ENCODE assay signal across 17 cellular contexts in the genomic region with DNA sequence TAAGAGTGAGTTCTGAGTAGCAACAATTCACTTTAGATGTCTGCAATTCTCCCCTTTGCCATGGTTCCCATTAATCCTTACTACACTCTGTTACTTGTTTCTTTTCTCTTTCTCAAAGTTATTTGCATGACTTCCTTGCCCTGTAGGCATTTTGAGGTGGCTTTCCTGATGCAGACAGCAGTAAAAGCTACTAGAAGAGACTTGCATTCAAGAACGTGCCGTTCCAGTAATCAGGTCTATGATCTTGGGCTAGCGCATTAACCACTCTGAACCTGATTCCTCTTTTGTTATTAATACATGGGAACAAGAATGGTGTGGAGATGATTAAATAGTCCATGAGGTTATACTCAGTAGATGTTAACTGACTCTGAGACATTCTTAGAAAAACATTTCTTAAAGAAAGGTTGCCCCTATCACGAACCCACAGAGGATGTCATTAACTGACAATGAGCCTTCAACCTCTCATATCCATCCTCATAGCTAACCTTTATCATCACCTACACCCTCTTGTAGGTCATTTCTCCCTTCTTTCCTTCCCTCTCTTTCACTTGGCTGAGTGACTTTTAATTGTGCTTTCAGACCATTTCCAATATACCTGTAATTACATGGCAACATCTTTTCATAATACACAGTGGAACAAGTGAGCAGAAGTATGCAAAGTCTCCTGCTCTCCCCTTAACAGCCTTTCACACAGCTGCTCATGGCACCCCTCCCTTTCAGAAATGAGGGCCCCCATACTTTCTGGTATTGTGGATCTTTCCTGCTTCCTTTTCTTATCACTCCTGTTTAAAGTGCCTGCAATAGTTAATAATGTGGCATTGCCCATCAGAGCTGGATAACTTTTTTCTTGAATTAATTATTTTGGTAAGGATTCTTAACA.
DNase-seq lines count a peak whose midpoint lies in the region; ATAC-seq lines count a peak whose summit lies in the region.
"Had no signal": no experiment of that assay in that cellular context is flagged by ENCODE, and none has a peak within 500 bp of the region (broad histone marks: within the 10 kb centered on the region; RNA-seq: fewer than 3 reads in every experiment).

No MANE protein-coding gene starts in this region.

- ATAC-seq in activated naive CD4-positive, alpha-beta T cell treated with anti-CD3 and anti-CD28 coated beads, Interleukin-2, amount 50 U/mL, for 72 hours, result peak; percentile 16 to 68
- peak; percentile 43 for ATAC-seq in HG03045 (IDR thresholded peaks at IDR 0.05; ENCODE audit: unreplicated experiment)
- no peak for ATAC-seq in activated CD8-positive, alpha-beta T cell treated with anti-CD3 and anti-CD28 coated beads, Interleukin-2, amount 10 ng/mL, durations not matched to agents 7 days and 5 days
- peak; percentile 28 for ATAC-seq in stimulated activated effector memory CD8-positive, alpha-beta T cell treated with anti-CD3 and anti-CD28 coated beads, Interleukin-12 subunit alpha, Interleukin-12 subunit beta, amount 100 ng/mL, for 72 hours
- no peak for ATAC-seq in GM19328 (IDR thresholded peaks at IDR 0.05; ENCODE audit: unreplicated experiment)
- no peak for ATAC-seq in GM18861 (IDR thresholded peaks at IDR 0.05; ENCODE audit: unreplicated experiment)
- ATAC-seq: esophagus mucosa had no signal

- no peaks in the 10 kb centered on the region for H3K9me3 Mint-ChIP-seq in activated naive CD4-positive, alpha-beta T cell treated with anti-CD3 and anti-CD28 coated beads, Interleukin-2, amount 50 U/mL, for 72 hours
- H3K9me3 Mint-ChIP-seq in activated naive CD4-positive, alpha-beta T cell treated with anti-CD3 and anti-CD28 coated beads, Interleukin-2, amount 10 ng/mL, durations not matched to agents 7 days and 5 days, result no peaks in the 10 kb centered on the region
- H3K9me3 Mint-ChIP-seq in activated CD8-positive, alpha-beta T cell treated with anti-CD3 and anti-CD28 coated beads, Interleukin-2, amount 10 ng/mL, durations not matched to agents 7 days and 5 days (ENCODE audit: insufficient read depth), result no peaks in the 10 kb centered on the region
- no peaks in the 10 kb centered on the region for H3K9me3 Mint-ChIP-seq in stimulated activated effector memory CD8-positive, alpha-beta T cell treated with anti-CD3 and anti-CD28 coated beads, Interleukin-12 subunit alpha, Interleukin-12 subunit beta, amount 100 ng/mL, for 72 hours
- H3K9me3 Mint-ChIP-seq: dendritic cell treated with granulocyte-macrophage colony-stimulating factor and Interleukin-4, amounts not matched to agents 40 ng/mL and 50 ng/mL, for 4 days; memory B cell had no signal

- no peak overlapping the region for H3K27ac Mint-ChIP-seq in activated naive CD4-positive, alpha-beta T cell treated with anti-CD3 and anti-CD28 coated beads, Interleukin-2, amount 50 U/mL, for 72 hours
- H3K27ac Mint-ChIP-seq in activated naive CD4-positive, alpha-beta T cell treated with anti-CD3 and anti-CD28 coated beads, Interleukin-2, amount 10 ng/mL, durations not matched to agents 7 days and 5 days, result no peak overlapping the region
- H3K27ac Mint-ChIP-seq in activated CD8-positive, alpha-beta T cell treated with anti-CD3 and anti-CD28 coated beads, Interleukin-2, amount 10 ng/mL, durations not matched to agents 7 days and 5 days, result peak overlapping the region; percentile 39
- H3K27ac Mint-ChIP-seq in stimulated activated effector memory CD8-positive, alpha-beta T cell treated with anti-CD3 and anti-CD28 coated beads, Interleukin-12 subunit alpha, Interleukin-12 subunit beta, amount 100 ng/mL, for 72 hours, result no peak overlapping the region
- H3K27ac Mint-ChIP-seq: dendritic cell treated with granulocyte-macrophage colony-stimulating factor and Interleukin-4, amounts not matched to agents 40 ng/mL and 50 ng/mL, for 4 days; memory B cell had no signal

- POLR2A ChIA-PET in activated CD8-positive, alpha-beta T cell treated with anti-CD3 and anti-CD28 coated beads, Interleukin-2, amount 10 ng/mL, durations not matched to agents 7 days and 5 days (lab: Charles Lee), result interaction anchor here (0.6 kb wide), 1 partner anchor 1978 kb away, joined by 3 read pairs; no protein-coding TSS in a partner anchor

- DNase-seq in activated naive CD4-positive, alpha-beta T cell treated with anti-CD3 and anti-CD28 coated beads, Interleukin-2, amount 50 U/mL, for 72 hours (ENCODE audit: low spot score in 2 of 2), result no peak
- DNase-seq in activated naive CD4-positive, alpha-beta T cell treated with anti-CD3 and anti-CD28 coated beads, Interleukin-2, amount 10 ng/mL, durations not matched to agents 7 days and 5 days, result no peak
- DNase-seq in activated CD8-positive, alpha-beta T cell treated with anti-CD3 and anti-CD28 coated beads, Interleukin-2, amount 10 ng/mL, durations not matched to agents 7 days and 5 days, result no peak
- no peak for DNase-seq in stimulated activated effector memory CD8-positive, alpha-beta T cell treated with anti-CD3 and anti-CD28 coated beads, Interleukin-12 subunit alpha, Interleukin-12 subunit beta, amount 100 ng/mL, for 72 hours (ENCODE audit: low spot score in 2 of 2)
- no peak for DNase-seq in activated CD4-positive, CD25-positive, alpha-beta regulatory T cell (lab: John Stamatoyannopoulos, UW)
- DNase-seq: activated effector memory CD4-positive, alpha-beta T cell treated with anti-CD3 and anti-CD28 coated beads, Interleukin-2, amount 50 U/mL, for 16 hours; GM23248; NCI-H774; retina; substantia nigra; T-helper 9 cell had no signal

- no peaks in the 10 kb centered on the region for H3K27me3 Mint-ChIP-seq in activated naive CD4-positive, alpha-beta T cell treated with anti-CD3 and anti-CD28 coated beads, Interleukin-2, amount 10 ng/mL, durations not matched to agents 7 days and 5 days
- no peaks in the 10 kb centered on the region for H3K27me3 Mint-ChIP-seq in activated CD8-positive, alpha-beta T cell treated with anti-CD3 and anti-CD28 coated beads, Interleukin-2, amount 10 ng/mL, durations not matched to agents 7 days and 5 days (ENCODE audit: low read depth)
- H3K27me3 Mint-ChIP-seq: dendritic cell treated with granulocyte-macrophage colony-stimulating factor and Interleukin-4, amounts not matched to agents 40 ng/mL and 50 ng/mL, for 4 days; memory B cell had no signal

- no peaks in the 10 kb centered on the region for H3K36me3 Mint-ChIP-seq in activated naive CD4-positive, alpha-beta T cell treated with anti-CD3 and anti-CD28 coated beads, Interleukin-2, amount 50 U/mL, for 72 hours
- no peaks in the 10 kb centered on the region for H3K36me3 Mint-ChIP-seq in activated naive CD4-positive, alpha-beta T cell treated with anti-CD3 and anti-CD28 coated beads, Interleukin-2, amount 10 ng/mL, durations not matched to agents 7 days and 5 days
- no peaks in the 10 kb centered on the region for H3K36me3 Mint-ChIP-seq in activated CD8-positive, alpha-beta T cell treated with anti-CD3 and anti-CD28 coated beads, Interleukin-2, amount 10 ng/mL, durations not matched to agents 7 days and 5 days (ENCODE audit: low read depth)
- no peaks in the 10 kb centered on the region for H3K36me3 Mint-ChIP-seq in stimulated activated effector memory CD8-positive, alpha-beta T cell treated with anti-CD3 and anti-CD28 coated beads, Interleukin-12 subunit alpha, Interleukin-12 subunit beta, amount 100 ng/mL, for 72 hours
- H3K36me3 Mint-ChIP-seq: memory B cell had no signal

- H3K4me1 Mint-ChIP-seq in activated naive CD4-positive, alpha-beta T cell treated with anti-CD3 and anti-CD28 coated beads, Interleukin-2, amount 10 ng/mL, durations not matched to agents 7 days and 5 days, result peaks cover 20% of the 10 kb centered on the region
- H3K4me1 Mint-ChIP-seq in activated CD8-positive, alpha-beta T cell treated with anti-CD3 and anti-CD28 coated beads, Interleukin-2, amount 10 ng/mL, durations not matched to agents 7 days and 5 days (ENCODE audit: low read depth), result peaks cover 38% of the 10 kb centered on the region
- H3K4me1 Mint-ChIP-seq in stimulated activated effector memory CD8-positive, alpha-beta T cell treated with anti-CD3 and anti-CD28 coated beads, Interleukin-12 subunit alpha, Interleukin-12 subunit beta, amount 100 ng/mL, for 72 hours, result no peaks in the 10 kb centered on the region

- CTCF ChIA-PET in activated naive CD4-positive, alpha-beta T cell treated with anti-CD3 and anti-CD28 coated beads, Interleukin-2, amount 10 ng/mL, durations not matched to agents 7 days and 5 days (lab: Charles Lee), result no interaction called here
- CTCF ChIA-PET in activated CD8-positive, alpha-beta T cell treated with anti-CD3 and anti-CD28 coated beads, Interleukin-2, amount 10 ng/mL, durations not matched to agents 7 days and 5 days (lab: Charles Lee), result interaction anchor here (0.7 to 2.6 kb wide), 5 partner anchors 9 to 174 kb away, joined by 3 to 8 read pairs (median 4); no protein-coding TSS in a partner anchor

- H3K4me3 Mint-ChIP-seq in activated naive CD4-positive, alpha-beta T cell treated with anti-CD3 and anti-CD28 coated beads, Interleukin-2, amount 10 ng/mL, durations not matched to agents 7 days and 5 days, result no peak overlapping the region
- H3K4me3 Mint-ChIP-seq in activated CD8-positive, alpha-beta T cell treated with anti-CD3 and anti-CD28 coated beads, Interleukin-2, amount 10 ng/mL, durations not matched to agents 7 days and 5 days, result no peak overlapping the region
- no peak overlapping the region for H3K4me3 Mint-ChIP-seq in stimulated activated effector memory CD8-positive, alpha-beta T cell treated with anti-CD3 and anti-CD28 coated beads, Interleukin-12 subunit alpha, Interleukin-12 subunit beta, amount 100 ng/mL, for 72 hours
- H3K4me3 Mint-ChIP-seq: dendritic cell treated with granulocyte-macrophage colony-stimulating factor and Interleukin-4, amounts not matched to agents 40 ng/mL and 50 ng/mL, for 4 days; memory B cell had no signal

Comparison
In these comparisons a context has a peak if more than half of its experiments do, and no peak if none do; other contexts are left out.
1. ATAC-seq: peak in activated naive CD4-positive, alpha-beta T cell treated with anti-CD3 and anti-CD28 coated beads, Interleukin-2, amount 50 U/mL, for 72 hours (2 of 2), HG03045 (single experiment) and stimulated activated effector memory CD8-positive, alpha-beta T cell treated with anti-CD3 and anti-CD28 coated beads, Interleukin-12 subunit alpha, Interleukin-12 subunit beta, amount 100 ng/mL, for 72 hours (single experiment); none in activated CD8-positive, alpha-beta T cell treated with anti-CD3 and anti-CD28 coated beads, Interleukin-2, amount 10 ng/mL, durations not matched to agents 7 days and 5 days (single experiment), GM19328 (single experiment) and GM18861 (single experiment).